In genomic region chr3:73446467-73447110, GRCh38 we compare ENCODE assay signal across 29 cellular contexts.
"Had no signal": no experiment of that assay in that cellular context is flagged by ENCODE, and none has a peak within 500 bp of the region (broad histone marks: within the 10 kb centered on the region; RNA-seq: fewer than 3 reads in every experiment).

No MANE protein-coding gene starts in this region.

- H3K27me3 ChIP-seq: MG63 had no signal

- H3K36me3 ChIP-seq: MG63 had no signal

- H3K4me3 ChIP-seq: MG63 had no signal

- ATAC-seq: activated naive CD8-positive, alpha-beta T cell treated with anti-CD3 and anti-CD28 coated beads, Interleukin-2, amount 50 U/mL, for 24 hours; Panc1; SK-N-SH treated with all-trans-retinoic acid at 6 μM for 48 hours had no signal

- H3K27ac ChIP-seq: VCaP had no signal

- H3K9me3 ChIP-seq: MG63 had no signal

- DNase-seq: activated B cell treated with CpG ODN at 0.5 μM for 24 hours; activated CD4-positive, alpha-beta memory T cell treated with anti-CD3 and anti-CD28 coated beads for 36 hours; activated CD4-positive, alpha-beta T cell treated with anti-CD3 and anti-CD28 coated beads for 4 hours; activated CD4-positive, alpha-beta T cell treated with anti-CD3 and anti-CD28 coated beads, Interleukin-2, amount 50 U/mL, for 1 hour; activated CD4-positive, CD25-positive, alpha-beta regulatory T cell treated with anti-CD3 and anti-CD28 coated beads, Interleukin-2, amount 50 U/mL, for 72 hours; activated CD8-positive, alpha-beta memory T cell treated with anti-CD3 and anti-CD28 coated beads, Interleukin-2, amount 50 U/mL, for 4 hours; activated effector memory CD4-positive, alpha-beta T cell treated with Interleukin-2 at 50 U/mL for 16 hours; activated naive CD4-positive, alpha-beta T cell treated with anti-CD3 and anti-CD28 coated beads, Interleukin-2, amount 10 ng/mL, durations not matched to agents 7 days and 5 days; activated naive CD8-positive, alpha-beta T cell treated with anti-CD3 and anti-CD28 coated beads, Interleukin-2, amount 50 U/mL, for 24 hours; activated T-cell treated with anti-CD3 and anti-CD28 coated beads, Interleukin-2, amount 50 U/mL, for 48 hours; Kasumi-1; KG1; MG63; NCI-H1048; NCI-H1105 treated with DMSO at 0.1 percent for 48 hours; NCI-H1436; NCI-H1694; NCI-H1930; NCI-H2081 treated with DMSO at 0.1 percent for 48 hours; NCI-H345; NCI-H524 treated with DMSO at 0.1 percent for 48 hours; SIG-M5; SW 1271; T-helper 1 cell; T-helper 2 cell; T-helper 9 cell had no signal
